In the genomic region with DNA sequence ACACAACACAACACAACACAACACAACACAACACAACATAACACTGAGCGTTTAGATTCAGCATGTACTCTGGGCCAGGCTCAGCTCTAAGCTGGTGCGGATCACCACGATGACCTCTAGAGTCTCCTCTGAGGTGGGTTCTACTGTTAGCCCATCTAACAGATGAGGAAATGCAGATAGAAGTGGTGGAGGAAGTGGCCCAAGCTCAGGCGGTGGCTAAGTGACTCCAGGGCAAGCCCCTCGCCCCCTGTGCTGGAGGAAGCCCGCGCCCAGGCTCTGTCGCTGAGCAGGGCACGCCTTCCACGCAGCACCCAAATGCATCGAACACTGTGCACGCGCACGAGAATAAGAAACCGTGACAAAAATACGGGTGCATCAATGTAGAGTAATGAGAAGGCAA, we compare ENCODE assay signal across 8 cellular contexts. TPM values are rescaled to one million over a fixed set of nuclear protein-coding genes. Genes with fewer than 3 reads are reported as not detected.
DNase-seq lines count a peak whose midpoint lies in the region; ATAC-seq, FAIRE-seq and TF ChIP-seq lines count a peak whose summit lies in the region.

No MANE protein-coding gene starts in this region.

- H3K79me2 ChIP-seq in DOHH2 (ENCODE audit: control insufficient read depth, low read length) (no peaks in the 10 kb centered on the region), GM12878 (ENCODE audit: control insufficient read depth, insufficient read depth, low read length) (no peaks in the 10 kb centered on the region)

- CTCF ChIA-PET in GM12878 (lab: Yijun Ruan, JAX): interaction anchor here (0.9 kb wide), 2 partner anchors 8 to 470 kb away, joined by 3 to 4 read pairs; no protein-coding TSS in a partner anchor

- TF ChIP-seq RAD21 in GM12878 (IDR thresholded peaks at IDR 0.05; ENCODE audit: insufficient read depth, low read depth, low read length): no peak

- TF ChIP-seq EP300 in GM12878 (IDR thresholded peaks at IDR 0.05; ENCODE audit: borderline replicate concordance in 1 of 2, control insufficient read depth in 1 of 2, low read depth in 2 of 2, low read length in 2 of 2): no peak

- BruUV-seq in GM12878 (replicated peaks; lab: Mats Ljungman, UMichigan): no TSS peak

- H3K4me1 ChIP-seq in DOHH2 (ENCODE audit: control insufficient read depth, low read length): peaks cover 14% of the 10 kb centered on the region
- H3K4me1 ChIP-seq in GM12878 (ENCODE audit: control insufficient read depth, insufficient read depth, low read length): no peaks in the 10 kb centered on the region

- no peaks in the 10 kb centered on the region for H3K9me3 Mint-ChIP-seq in natural killer cell

- H3K27ac ChIP-seq in DOHH2 (ENCODE audit: low read depth, low read length) (no peak overlapping the region), GM12878 (ENCODE audit: control insufficient read depth, insufficient read depth) (no peak overlapping the region)

- no peaks in the 10 kb centered on the region for H3K36me3 Mint-ChIP-seq in natural killer cell

- H3K36me3 ChIP-seq in DOHH2 (ENCODE audit: control insufficient read depth, low read length) (no peaks in the 10 kb centered on the region), GM12878 (ENCODE audit: control insufficient read depth in 2 of 2, insufficient read depth in 2 of 2, low read length in 1 of 2) (no peaks in the 10 kb centered on the region)

- no peak overlapping the region for H3K9ac ChIP-seq in GM12878 (ENCODE audit: control insufficient read depth, insufficient read depth, low read length)

- H3K27me3 ChIP-seq in DOHH2 (ENCODE audit: control insufficient read depth, low read length) (peaks cover 11% of the 10 kb centered on the region), GM12878 (replicated peaks in 1 of 2; ENCODE audit: control insufficient read depth in 2 of 2, insufficient read depth in 2 of 2, low read length in 1 of 2) (peaks cover 0 to 3% of the 10 kb centered on the region in 2 experiments; a peak in 2 of 4 replicates)

- no peak for TF ChIP-seq POLR2A in GM12878 (IDR thresholded peaks at IDR 0.05; ENCODE audit: low read depth, low read length)

- intact Hi-C loops in GM12878 (cut with micrococcal nuclease; ENCODE audit: unreplicated experiment): no loop called here
- intact Hi-C loops in natural killer cell (cut with micrococcal nuclease): no loop called here

- TF ChIP-seq CTCF in DOHH2 (IDR thresholded peaks at IDR 0.05; ENCODE audit: low read depth, low read length, poor library complexity, severe bottlenecking) (no peak), GM12878 (IDR thresholded peaks at IDR 0.05 in 2 of 3, conservative IDR thresholded peaks at IDR 0.05 in 1 of 3; ENCODE audit: control insufficient read depth in 2 of 3, extremely low read depth in 1 of 3, insufficient read depth in 1 of 3, low read depth in 3 of 3, low read length in 3 of 3) (no peak), natural killer cell (IDR thresholded peaks at IDR 0.05) (no peak)

- H3K27me3 Mint-ChIP-seq in natural killer cell (ENCODE audit: low read depth in 2 of 2): peaks cover 25 to 43% of the 10 kb centered on the region in 2 donors

- peak overlapping the region; percentile 92 for H3K4me3 Mint-ChIP-seq in natural killer cell

- H2AFZ ChIP-seq in GM12878 (ENCODE audit: control insufficient read depth, low read depth, low read length): no peak overlapping the region

- H3F3A ChIP-seq in DOHH2 (ENCODE audit: control insufficient read depth, insufficient read depth): no peaks in the 10 kb centered on the region

- DNase-seq in GM12878 (ENCODE audit: low read depth, low spot score) (no peak), natural killer cell (no peak), AG20443 (ENCODE audit: low spot score) (no peak), epidermal melanocyte (ENCODE audit: insufficient read length, low spot score) (no peak)

- H3K4me3 ChIP-seq in DOHH2 (ENCODE audit: low read length) (peak overlapping the region; percentile 62), GM12878 (no peak overlapping the region)

- WGBS in GM12878 (ENCODE audit: insufficient coverage, insufficient replicate concordance, low lambda C conversion rate, missing lambda C conversion rate): 66% methylated on average over 15 of the region's 16 CpGs

- POLR2A ChIA-PET in GM12878 (lab: Charles Lee): no interaction called here

- SMC1A ChIA-PET in GM12878 (lab: Charles Lee; ENCODE audit: uncharacterized antibody, unreplicated experiment): no interaction called here

- FAIRE-seq in GM12878 (lab: Jason Lieb, UNC): no peak

- RAD21 ChIA-PET in GM12878 (lab: Charles Lee; ENCODE audit: unreplicated experiment): no interaction called here

- ATAC-seq in HG03460 (IDR thresholded peaks at IDR 0.05; ENCODE audit: unreplicated experiment) (peak; percentile 8), GM12878 (peak; percentile 23), natural killer cell (peak; percentile 13 to 36 (median 22)), HG03108 (IDR thresholded peaks at IDR 0.05; ENCODE audit: unreplicated experiment) (no peak), GM21390 (IDR thresholded peaks at IDR 0.05; ENCODE audit: unreplicated experiment) (no peak)

- peak overlapping the region in 1 of 2 donors; percentile 86 for H3K27ac Mint-ChIP-seq in natural killer cell

- no peaks in the 10 kb centered on the region for H3K9me2 ChIP-seq in DOHH2 (replicated peaks; ENCODE audit: control insufficient read depth, low read length)

- H3K4me1 Mint-ChIP-seq in natural killer cell: peaks cover 24 to 28% of the 10 kb centered on the region in 2 donors

- H3K9me3 ChIP-seq in DOHH2 (ENCODE audit: control insufficient read depth, insufficient read depth, low read length): no peaks in the 10 kb centered on the region
- no peaks in the 10 kb centered on the region for H3K9me3 ChIP-seq in GM12878 (replicated peaks; ENCODE audit: control insufficient read depth, insufficient read depth, low read length)

- in situ Hi-C loops in GM12878 (cut with MboI): no loop called here

- H3K4me2 ChIP-seq in DOHH2 (ENCODE audit: low read length) (peak overlapping the region; percentile 77), GM12878 (ENCODE audit: control insufficient read depth, insufficient read depth) (no peak overlapping the region)

- H4K20me1 ChIP-seq in DOHH2 (ENCODE audit: control insufficient read depth, insufficient read depth, low read depth, low read length): no peaks in the 10 kb centered on the region
- H4K20me1 ChIP-seq in GM12878 (ENCODE audit: control insufficient read depth, insufficient read depth): no peaks in the 10 kb centered on the region

TF ChIP-seq in GM12878, 131 proteins besides CTCF, POLR2A, EP300 and RAD21 (continues in another document):
- TF ChIP-seq KAT2A (conservative IDR thresholded peaks at IDR 0.05; ENCODE audit: control insufficient read depth, low read depth, low read length): no peak
- TF ChIP-seq JUNB (IDR thresholded peaks at IDR 0.05): no peak
- TF ChIP-seq, protein P1, sequence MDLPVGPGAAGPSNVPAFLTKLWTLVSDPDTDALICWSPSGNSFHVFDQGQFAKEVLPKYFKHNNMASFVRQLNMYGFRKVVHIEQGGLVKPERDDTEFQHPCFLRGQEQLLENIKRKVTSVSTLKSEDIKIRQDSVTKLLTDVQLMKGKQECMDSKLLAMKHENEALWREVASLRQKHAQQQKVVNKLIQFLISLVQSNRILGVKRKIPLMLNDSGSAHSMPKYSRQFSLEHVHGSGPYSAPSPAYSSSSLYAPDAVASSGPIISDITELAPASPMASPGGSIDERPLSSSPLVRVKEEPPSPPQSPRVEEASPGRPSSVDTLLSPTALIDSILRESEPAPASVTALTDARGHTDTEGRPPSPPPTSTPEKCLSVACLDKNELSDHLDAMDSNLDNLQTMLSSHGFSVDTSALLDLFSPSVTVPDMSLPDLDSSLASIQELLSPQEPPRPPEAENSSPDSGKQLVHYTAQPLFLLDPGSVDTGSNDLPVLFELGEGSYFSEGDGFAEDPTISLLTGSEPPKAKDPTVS (IDR thresholded peaks at IDR 0.05; ENCODE audit: low read depth, low read length): no peak
- TF ChIP-seq ZNF384 (IDR thresholded peaks at IDR 0.05; ENCODE audit: borderline replicate concordance, low read depth, low read length): no peak
- TF ChIP-seq MYC (IDR thresholded peaks at IDR 0.05; ENCODE audit: insufficient read depth, insufficient read length, insufficient replicate concordance, low read length, severe bottlenecking): no peak
- TF ChIP-seq BRCA1 (IDR thresholded peaks at IDR 0.05; ENCODE audit: low read depth, low read length): no peak
- TF ChIP-seq MXI1 (IDR thresholded peaks at IDR 0.05; ENCODE audit: low read depth, low read length): no peak
- TF ChIP-seq PAX8 (IDR thresholded peaks at IDR 0.05): no peak
- TF ChIP-seq, protein P2, sequence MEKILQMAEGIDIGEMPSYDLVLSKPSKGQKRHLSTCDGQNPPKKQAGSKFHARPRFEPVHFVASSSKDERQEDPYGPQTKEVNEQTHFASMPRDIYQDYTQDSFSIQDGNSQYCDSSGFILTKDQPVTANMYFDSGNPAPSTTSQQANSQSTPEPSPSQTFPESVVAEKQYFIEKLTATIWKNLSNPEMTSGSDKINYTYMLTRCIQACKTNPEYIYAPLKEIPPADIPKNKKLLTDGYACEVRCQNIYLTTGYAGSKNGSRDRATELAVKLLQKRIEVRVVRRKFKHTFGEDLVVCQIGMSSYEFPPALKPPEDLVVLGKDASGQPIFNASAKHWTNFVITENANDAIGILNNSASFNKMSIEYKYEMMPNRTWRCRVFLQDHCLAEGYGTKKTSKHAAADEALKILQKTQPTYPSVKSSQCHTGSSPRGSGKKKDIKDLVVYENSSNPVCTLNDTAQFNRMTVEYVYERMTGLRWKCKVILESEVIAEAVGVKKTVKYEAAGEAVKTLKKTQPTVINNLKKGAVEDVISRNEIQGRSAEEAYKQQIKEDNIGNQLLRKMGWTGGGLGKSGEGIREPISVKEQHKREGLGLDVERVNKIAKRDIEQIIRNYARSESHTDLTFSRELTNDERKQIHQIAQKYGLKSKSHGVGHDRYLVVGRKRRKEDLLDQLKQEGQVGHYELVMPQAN (conservative IDR thresholded peaks at IDR 0.05): no peak

RNA-seq across cellular contexts. Expression of a gene that starts 45.3 kb away (rescaled TPM):
- 24.5 and 24.7 TPM in 2 replicates for total RNA-seq in GM12878 (2013; cell fraction: nucleolus; rRNA removed)
- 16.0 and 18.5 TPM in 2 replicates for total RNA-seq in GM12878 (2014; rRNA removed)
- 14.1 and 15.3 TPM in 2 replicates for total RNA-seq in GM12878 (2014; rRNA removed; fragmentation: Illumina TruSeq; extraction: Trizol)
- total RNA-seq in GM12878 (2021): 16.4 and 17.9 TPM in 2 replicates
- polyA plus RNA-seq in GM12878 (2011; ENCODE audit: low read depth): 7.7 TPM
- polyA plus RNA-seq in GM12878 (2011; rRNA removed): 13.8 and 19.6 TPM in 2 replicates
- polyA plus RNA-seq in GM12878 (2011; cell fraction: cytosol; rRNA removed): 8.2 and 8.8 TPM in 2 replicates
- 12.6 and 15.3 TPM in 2 replicates for polyA plus RNA-seq in GM12878 (2011; cell fraction: nucleus; rRNA removed)
- 10.4 and 10.7 TPM in 2 replicates for polyA plus RNA-seq in GM12878 (2012)
- 15.9 and 20.5 TPM in 2 replicates for polyA plus RNA-seq in GM12878 (2014; fragmentation: Illumina TruSeq; extraction: Trizol)
- 1 to 10 TPM; 6.0 to 9.6 TPM for polyA plus RNA-seq in GM12878 (2014; fragmentation: Nextera tagmentation; extraction: Ambion mirVana)
- polyA plus RNA-seq in GM12878 (2014; rRNA removed): 13.0 and 17.4 TPM in 2 replicates
- 10 to 100 TPM; 22.0 to 22.7 TPM for polyA plus RNA-seq in GM12878 (2016; fragmentation: Nextera tagmentation; extraction: Ambion mirVana)
- polyA minus RNA-seq in GM12878 (2011; rRNA and poly(A)+ RNA removed): 15.8 and 17.3 TPM in 2 replicates
- 4.9 TPM in 2 replicates for polyA minus RNA-seq in GM12878 (2011; cell fraction: cytosol; rRNA and poly(A)+ RNA removed)
- polyA minus RNA-seq in GM12878 (2011; cell fraction: nucleus; rRNA and poly(A)+ RNA removed): 26.8 and 39.6 TPM in 2 replicates
- 10 to 100 TPM; 24.2 to 27.3 (median 25.7) TPM for total RNA-seq in natural killer cell

Comparison
In these comparisons a context has a peak if more than half of its experiments do, and no peak if none do; other contexts are left out.
1. ATAC-seq: peak in HG03460 (single experiment), GM12878 (single experiment) and natural killer cell (3 of 3); none in HG03108 (single experiment) and GM21390 (single experiment).